Comparison of ENCODE assay signal across 1 cellular context in genomic region chr16:84144859-84145639, GRCh38.
TF ChIP-seq lines count a peak whose summit lies in the region.

TSS of gene DNAAF1 (plus strand) at chr16:84145308. CDS start at chr16:84145441, 133 bp downstream.
TSS of gene HSDL1 (minus strand) at chr16:84145177. CDS start at chr16:84131321, 13,856 bp downstream.

TF ChIP-seq in HepG2, 621 proteins besides CTCF, POLR2A, EP300 and RAD21 (continued from another document and continues in another):
- TF ChIP-seq PRDM15 (CRISPR knock-in tag; IDR thresholded peaks at IDR 0.05) (no peak), NFE2L1 (CRISPR knock-in tag; IDR thresholded peaks at IDR 0.05; ENCODE audit: borderline replicate concordance) (no peak), IKZF1 (IDR thresholded peaks at IDR 0.05) (no peak), CCDC6 (CRISPR knock-in tag; IDR thresholded peaks at IDR 0.05) (no peak), EED (CRISPR knock-in tag; IDR thresholded peaks at IDR 0.05) (no peak), NPAS2 (CRISPR knock-in tag; IDR thresholded peaks at IDR 0.05; ENCODE audit: borderline replicate concordance) (no peak), MTF2 (CRISPR knock-in tag; IDR thresholded peaks at IDR 0.05; ENCODE audit: borderline replicate concordance) (peak; percentile 51; the same call in 1 of the 2 replicates), FOXK2 (IDR thresholded peaks at IDR 0.05) (peak; percentile 56; the same call in 1 of the 2 replicates), ZNF589 (CRISPR knock-in tag; conservative IDR thresholded peaks at IDR 0.05) (no peak), ZBTB34 (CRISPR knock-in tag; IDR thresholded peaks at IDR 0.05) (no peak), TEF (CRISPR knock-in tag; IDR thresholded peaks at IDR 0.05) (peak; percentile 25; the same call in 1 of the 2 replicates), THYN1 (CRISPR knock-in tag; IDR thresholded peaks at IDR 0.05; ENCODE audit: borderline replicate concordance, low read depth) (no peak), GATA4 (IDR thresholded peaks at IDR 0.05; ENCODE audit: borderline replicate concordance, low read depth) (no peak; the same call in 1 of the 2 replicates), CREBL2 (CRISPR knock-in tag; IDR thresholded peaks at IDR 0.05; ENCODE audit: borderline replicate concordance) (no peak), ZNF232 (CRISPR knock-in tag; IDR thresholded peaks at IDR 0.05; ENCODE audit: borderline replicate concordance) (no peak), ZFX (CRISPR knock-in tag; IDR thresholded peaks at IDR 0.05; ENCODE audit: low read depth) (peak; percentile 39), ZNF580 (CRISPR knock-in tag; IDR thresholded peaks at IDR 0.05; ENCODE audit: borderline replicate concordance, low read depth) (0 out of 2 replicates have a peak, but pooled peaks have one; percentile 26), TEAD3 (CRISPR knock-in tag; optimal IDR thresholded peaks at IDR 0.05; ENCODE audit: borderline replicate concordance) (no peak), MXI1 (IDR thresholded peaks at IDR 0.05; ENCODE audit: borderline replicate concordance, low read depth, low read length) (peak; percentile 99; the same call in 2 of the 3 replicates), NFE2L2 (IDR thresholded peaks at IDR 0.05; ENCODE audit: low read length) (no peak), HNF1B (CRISPR knock-in tag; IDR thresholded peaks at IDR 0.05) (peak; percentile 70), ZNF20 (CRISPR knock-in tag; IDR thresholded peaks at IDR 0.05) (no peak), TBL1XR1 (IDR thresholded peaks at IDR 0.05; ENCODE audit: borderline replicate concordance, low read length, partially characterized antibody) (no peak), ZFY (CRISPR knock-in tag; IDR thresholded peaks at IDR 0.05) (peak; percentile 78), SOX13 (IDR thresholded peaks at IDR 0.05) (no peak), SOX13 (CRISPR knock-in tag; conservative IDR thresholded peaks at IDR 0.05 in 1 of 2, IDR thresholded peaks at IDR 0.05 in 1 of 2) (no peak), SRSF1 (optimal IDR thresholded peaks at IDR 0.05; ENCODE audit: low read depth, low read length) (peak; percentile 15), ZHX2 (IDR thresholded peaks at IDR 0.05; ENCODE audit: low read depth) (no peak), ZHX2 (CRISPR knock-in tag; IDR thresholded peaks at IDR 0.05; ENCODE audit: borderline replicate concordance) (0 out of 2 replicates have a peak, but pooled peaks have one; percentile 40), CEBPB (IDR thresholded peaks at IDR 0.05; ENCODE audit: borderline replicate concordance, low read depth, low read length) (no peak), ZNF569 (CRISPR knock-in tag; IDR thresholded peaks at IDR 0.05; ENCODE audit: borderline replicate concordance) (no peak), BHLHE40 (IDR thresholded peaks at IDR 0.05; ENCODE audit: low read length) (peak; percentile 98), NAIF1 (CRISPR knock-in tag; IDR thresholded peaks at IDR 0.05; ENCODE audit: borderline replicate concordance) (no peak), AGO2 (optimal IDR thresholded peaks at IDR 0.05; ENCODE audit: low read depth, low read length) (peak; percentile 13), RNF219 (CRISPR knock-in tag; IDR thresholded peaks at IDR 0.05) (no peak), RFX3 (CRISPR knock-in tag; IDR thresholded peaks at IDR 0.05) (peak; percentile 96), ZBTB26 (CRISPR knock-in tag; IDR thresholded peaks at IDR 0.05; ENCODE audit: borderline replicate concordance) (no peak), ZBTB10 (CRISPR knock-in tag; IDR thresholded peaks at IDR 0.05; ENCODE audit: borderline replicate concordance) (peak; percentile 81), XBP1 (CRISPR knock-in tag; IDR thresholded peaks at IDR 0.05) (no peak), ZNF777 (CRISPR knock-in tag; IDR thresholded peaks at IDR 0.05) (peak; percentile 10; the same call in 1 of the 2 replicates), HNRNPLL (IDR thresholded peaks at IDR 0.05; ENCODE audit: low read depth, low read length, poor library complexity, severe bottlenecking) (peak; percentile 20), ZNF124 (CRISPR knock-in tag; IDR thresholded peaks at IDR 0.05) (no peak)
